ENCODE assay signal across 1 cellular context in genomic region chr16:83136924-83137323, GRCh38.
TF ChIP-seq lines count a peak whose summit lies in the region.

No MANE protein-coding gene starts in this region.

TF ChIP-seq in WTC11, 78 proteins besides CTCF, POLR2A, EP300 and RAD21 (continued from another document):
- TF ChIP-seq ZNF425 (CRISPR knock-in tag; conservative IDR thresholded peaks at IDR 0.05) (no peak), ARID4B (CRISPR knock-in tag; IDR thresholded peaks at IDR 0.05; ENCODE audit: borderline replicate concordance) (no peak), MAX (CRISPR knock-in tag; IDR thresholded peaks at IDR 0.05) (no peak), JUN (CRISPR knock-in tag; IDR thresholded peaks at IDR 0.05) (no peak), E2F4 (CRISPR knock-in tag; IDR thresholded peaks at IDR 0.05; ENCODE audit: borderline replicate concordance, low read depth) (no peak), CREB1 (CRISPR knock-in tag; IDR thresholded peaks at IDR 0.05) (no peak), ZNF232 (CRISPR knock-in tag; IDR thresholded peaks at IDR 0.05) (no peak), TCF7 (CRISPR knock-in tag; IDR thresholded peaks at IDR 0.05; ENCODE audit: low read depth) (no peak), HMGXB4 (CRISPR knock-in tag; IDR thresholded peaks at IDR 0.05) (no peak), RORB (CRISPR knock-in tag; IDR thresholded peaks at IDR 0.05) (no peak), ZNF671 (CRISPR knock-in tag; IDR thresholded peaks at IDR 0.05) (no peak), GTF2I (CRISPR knock-in tag; conservative IDR thresholded peaks at IDR 0.05) (no peak), NR2C2 (CRISPR knock-in tag; IDR thresholded peaks at IDR 0.05) (no peak), IRF2 (CRISPR knock-in tag; IDR thresholded peaks at IDR 0.05; ENCODE audit: borderline replicate concordance, low read depth) (no peak), CBFB (CRISPR knock-in tag; IDR thresholded peaks at IDR 0.05; ENCODE audit: low read depth) (no peak), CDX4 (CRISPR knock-in tag; IDR thresholded peaks at IDR 0.05; ENCODE audit: borderline replicate concordance) (no peak)
